ENCODE assay signal across 25 cellular contexts in the genomic region with DNA sequence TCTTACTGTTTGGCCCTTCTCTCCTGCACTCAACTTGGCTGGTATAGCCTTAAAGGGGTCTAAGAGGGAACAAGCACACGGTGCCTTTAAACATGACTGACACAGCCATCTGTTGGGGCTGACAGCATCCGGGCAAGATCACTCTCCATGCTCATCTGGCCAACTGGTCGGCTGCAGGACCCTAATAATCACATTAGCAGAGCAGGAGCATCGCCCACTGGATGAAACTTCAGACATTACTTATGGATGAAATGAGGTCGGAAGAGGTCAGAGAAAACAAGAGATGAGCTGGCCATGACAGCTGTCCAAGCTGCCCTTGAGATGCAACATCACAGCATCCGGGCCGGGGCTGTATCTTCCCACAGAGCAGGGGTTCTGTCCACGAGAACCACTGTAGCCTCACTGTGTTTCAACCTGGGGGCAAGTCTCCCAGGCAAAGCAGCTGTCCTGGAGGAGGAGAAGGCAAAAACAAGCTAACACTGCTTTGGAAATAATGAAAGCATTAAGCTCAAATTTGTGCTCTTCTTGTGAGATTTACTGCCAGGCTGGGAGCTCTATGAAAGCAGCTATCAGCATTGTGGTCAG.
"Had no signal": no experiment of that assay in that cellular context is flagged by ENCODE, and none has a peak within 500 bp of the region (broad histone marks: within the 10 kb centered on the region; RNA-seq: fewer than 3 reads in every experiment).

No MANE protein-coding gene starts in this region.

- H3K36me3 Mint-ChIP-seq: activated naive CD8-positive, alpha-beta T cell treated with anti-CD3 and anti-CD28 coated beads for 36 hours; brain; natural killer cell treated with Interleukin-12 subunit alpha and Interleukin-12 subunit beta and Interleukin-15 and Interleukin-18, amount 100 ng/mL, for 72 hours; T-cell had no signal

- H3K36me3 ChIP-seq: adrenal gland, ascending aorta, gastrocnemius medialis, pancreas, prostate gland, sigmoid colon, tibial nerve had no signal

- H3K4me1 ChIP-seq: adrenal gland, ascending aorta, gastrocnemius medialis, pancreas, prostate gland, tibial nerve had no signal

- DNase-seq: activated CD4-positive, alpha-beta T cell treated with anti-CD3 and anti-CD28 coated beads for 36 hours; activated CD4-positive, alpha-beta T cell treated with anti-CD3 and anti-CD28 coated beads, Interleukin-2, amount 50 U/mL, for 4 hours; activated CD4-positive, CD25-positive, alpha-beta regulatory T cell; activated naive CD4-positive, alpha-beta T cell treated with Interleukin-2 at 50 U/mL for 16 hours; activated naive CD8-positive, alpha-beta T cell treated with anti-CD3 and anti-CD28 coated beads for 36 hours; activated T-cell treated with anti-CD3 and anti-CD28 coated beads for 4 hours; activated T-cell treated with anti-CD3 and anti-CD28 coated beads, Interleukin-2, amount 50 U/mL, for 72 hours; adrenal gland; caudate nucleus; cortex of kidney; effector memory CD8-positive, alpha-beta T cell; erythroblast; gastrocnemius medialis; midbrain; pancreas; sigmoid colon; stimulated activated CD4-positive, alpha-beta T cell treated with anti-CD3 and anti-CD28 coated beads, Interleukin-15, amount 100 ng/mL, for 24 hours; stimulated activated CD4-positive, alpha-beta T cell treated with anti-CD3 and anti-CD28 coated beads, Interleukin-2, amount 100 ng/mL, for 24 hours; stimulated activated naive CD4-positive, alpha-beta T cell treated with Interleukin-2 at 50 U/mL for 16 hours; T-cell had no signal

- H3K4me1 Mint-ChIP-seq: activated CD4-positive, alpha-beta T cell treated with anti-CD3 and anti-CD28 coated beads for 36 hours; activated naive CD8-positive, alpha-beta T cell treated with anti-CD3 and anti-CD28 coated beads for 36 hours; T-cell had no signal

- H3K27ac ChIP-seq: adrenal gland, ascending aorta, gastrocnemius medialis, pancreas, prostate gland, sigmoid colon, tibial nerve had no signal

- H3K4me3 ChIP-seq: adrenal gland, ascending aorta, gastrocnemius medialis, pancreas, prostate gland, sigmoid colon, tibial nerve had no signal

- H3K9me3 Mint-ChIP-seq: activated naive CD8-positive, alpha-beta T cell treated with anti-CD3 and anti-CD28 coated beads for 36 hours; activated T-cell treated with anti-CD3 and anti-CD28 coated beads, Interleukin-2, amount 50 U/mL, for 72 hours; brain; effector memory CD8-positive, alpha-beta T cell; natural killer cell treated with Interleukin-12 subunit alpha and Interleukin-12 subunit beta and Interleukin-15 and Interleukin-18, amount 100 ng/mL, for 72 hours; T-cell had no signal

- H3K27me3 ChIP-seq: ascending aorta, pancreas, sigmoid colon, tibial nerve had no signal

- H3K4me3 Mint-ChIP-seq: activated CD4-positive, alpha-beta T cell treated with anti-CD3 and anti-CD28 coated beads for 36 hours; activated naive CD8-positive, alpha-beta T cell treated with anti-CD3 and anti-CD28 coated beads for 36 hours; activated T-cell treated with anti-CD3 and anti-CD28 coated beads, Interleukin-2, amount 50 U/mL, for 72 hours; brain; effector memory CD8-positive, alpha-beta T cell; natural killer cell treated with Interleukin-12 subunit alpha and Interleukin-12 subunit beta and Interleukin-15 and Interleukin-18, amount 100 ng/mL, for 72 hours; T-cell had no signal

- H3K27ac Mint-ChIP-seq: activated CD4-positive, alpha-beta T cell treated with anti-CD3 and anti-CD28 coated beads for 36 hours; activated naive CD8-positive, alpha-beta T cell treated with anti-CD3 and anti-CD28 coated beads for 36 hours; activated T-cell treated with anti-CD3 and anti-CD28 coated beads, Interleukin-2, amount 50 U/mL, for 72 hours; brain; effector memory CD8-positive, alpha-beta T cell; natural killer cell treated with Interleukin-12 subunit alpha and Interleukin-12 subunit beta and Interleukin-15 and Interleukin-18, amount 100 ng/mL, for 72 hours; T-cell had no signal

- H3K9me3 ChIP-seq: adrenal gland, ascending aorta, gastrocnemius medialis, pancreas, prostate gland, sigmoid colon, tibial nerve had no signal

- ATAC-seq: activated CD4-positive, alpha-beta T cell treated with anti-CD3 and anti-CD28 coated beads for 36 hours; activated T-cell treated with anti-CD3 and anti-CD28 coated beads, Interleukin-2, amount 50 U/mL, for 72 hours; effector memory CD8-positive, alpha-beta T cell; gastrocnemius medialis; natural killer cell treated with Interleukin-12 subunit alpha and Interleukin-12 subunit beta and Interleukin-15 and Interleukin-18, amount 100 ng/mL, for 72 hours; pancreas; T-cell had no signal
